Comparison of ENCODE assay signal across 8 cellular contexts in genomic region chr14:95534299-95535225, GRCh38. TPM values are rescaled to one million over a fixed set of nuclear protein-coding genes. Genes with fewer than 3 reads are reported as not detected.
DNase-seq lines count a peak whose midpoint lies in the region; ATAC-seq and TF ChIP-seq lines count a peak whose summit lies in the region.

GLRX5 (plus strand) TSS chr14:95535050; CDS start chr14:95535090, 40 bp downstream.

- peaks cover 51% of the 10 kb centered on the region for H3K4me1 Mint-ChIP-seq in dendritic cell treated with granulocyte-macrophage colony-stimulating factor and Interleukin-4, amounts not matched to agents 40 ng/mL and 50 ng/mL, for 4 days (ENCODE audit: low read depth)

- H3K27ac Mint-ChIP-seq in dendritic cell treated with granulocyte-macrophage colony-stimulating factor and Interleukin-4, amounts not matched to agents 40 ng/mL and 50 ng/mL, for 4 days = peak within 1 kb of the TSS; percentile 91

- intact Hi-C loops in dendritic cell treated with granulocyte-macrophage colony-stimulating factor and Interleukin-4, amounts not matched to agents 40 ng/mL and 50 ng/mL, for 4 days (cut with micrococcal nuclease) = loop anchor here (1.0 to 10.0 kb wide), 5 partner anchors 14 to 970 kb away; partner anchors contain the start of gene PAPOLA

- no peak for TF ChIP-seq CTCF in C4-2B (conservative IDR thresholded peaks at IDR 0.05)

- H3K27ac ChIP-seq in C4-2B = peak within 1 kb of the TSS; percentile 90

- H3K9me3 Mint-ChIP-seq in dendritic cell treated with granulocyte-macrophage colony-stimulating factor and Interleukin-4, amounts not matched to agents 40 ng/mL and 50 ng/mL, for 4 days = no peaks in the 10 kb centered on the region

- DNase-seq in NCI-H774 (lab: John Stamatoyannopoulos, UW) (peak; percentile 100), left lobe of liver (ENCODE audit: low spot score) (peak; percentile 100)
- peak; percentile 97 for DNase-seq in activated CD4-positive, alpha-beta T cell treated with anti-CD3 and anti-CD28 coated beads, Interleukin-2, amount 50 U/mL, for 4 hours
- DNase-seq in stimulated activated CD4-positive, alpha-beta T cell treated with anti-CD3 and anti-CD28 coated beads, Interleukin-2, amount 100 ng/mL, for 4 hours (ENCODE audit: low read depth) = peak; percentile 96

- H3K36me3 Mint-ChIP-seq in dendritic cell treated with granulocyte-macrophage colony-stimulating factor and Interleukin-4, amounts not matched to agents 40 ng/mL and 50 ng/mL, for 4 days (ENCODE audit: low read depth) = peaks cover 33% of the 10 kb centered on the region

- peak within 1 kb of the TSS; percentile 91 for H3K4me3 Mint-ChIP-seq in dendritic cell treated with granulocyte-macrophage colony-stimulating factor and Interleukin-4, amounts not matched to agents 40 ng/mL and 50 ng/mL, for 4 days

- peak; percentile 93 for ATAC-seq in GM19395 (IDR thresholded peaks at IDR 0.05; ENCODE audit: unreplicated experiment)
- peak; percentile 86 for ATAC-seq in HG03565 (IDR thresholded peaks at IDR 0.05; ENCODE audit: unreplicated experiment)
- peak; percentile 84 for ATAC-seq in left lobe of liver

- H3K27me3 Mint-ChIP-seq in dendritic cell treated with granulocyte-macrophage colony-stimulating factor and Interleukin-4, amounts not matched to agents 40 ng/mL and 50 ng/mL, for 4 days = no peaks in the 10 kb centered on the region

RNA-seq across cellular contexts. Expression of gene GLRX5, which starts in this region (rescaled TPM):
- 31.4 TPM for total RNA-seq in left lobe of liver

Comparison
In these comparisons a context has a peak if more than half of its experiments do, and no peak if none do; other contexts are left out.
1. Peak in every context shown above with its lines: DNase-seq, ATAC-seq and H3K27ac ChIP-seq.